In genomic region chr18:10037181-10037580, GRCh38 we compare ENCODE assay signal across 26 cellular contexts.
"Had no signal": no experiment of that assay in that cellular context is flagged by ENCODE, and none has a peak within 500 bp of the region (broad histone marks: within the 10 kb centered on the region; RNA-seq: fewer than 3 reads in every experiment).

No MANE protein-coding gene starts in this region.

- H3K36me3 ChIP-seq: esophagus muscularis mucosa, heart right ventricle, left lung, neutrophil, pancreas, right lobe of liver, tibial nerve, upper lobe of left lung had no signal

- H3K9me3 ChIP-seq: neutrophil, pancreas, testis had no signal

- H3K27ac Mint-ChIP-seq: natural killer cell; stimulated activated effector memory CD8-positive, alpha-beta T cell treated with anti-CD3 and anti-CD28 coated beads, Interleukin-12 subunit alpha, Interleukin-12 subunit beta, amount 100 ng/mL, for 72 hours had no signal

- H3K4me3 ChIP-seq: dorsolateral prefrontal cortex, esophagus muscularis mucosa, heart right ventricle, left lung, pancreas, right lobe of liver, testis, tibial nerve, upper lobe of left lung had no signal

- H3K27ac ChIP-seq: dorsolateral prefrontal cortex, esophagus muscularis mucosa, heart right ventricle, left lung, neutrophil, right lobe of liver, testis, upper lobe of left lung had no signal

- H3K36me3 Mint-ChIP-seq: stimulated activated effector memory CD8-positive, alpha-beta T cell treated with anti-CD3 and anti-CD28 coated beads, Interleukin-12 subunit alpha, Interleukin-12 subunit beta, amount 100 ng/mL, for 72 hours had no signal

- H3K4me3 Mint-ChIP-seq: natural killer cell; stimulated activated effector memory CD8-positive, alpha-beta T cell treated with anti-CD3 and anti-CD28 coated beads, Interleukin-12 subunit alpha, Interleukin-12 subunit beta, amount 100 ng/mL, for 72 hours had no signal

- H3K4me1 Mint-ChIP-seq: stimulated activated effector memory CD8-positive, alpha-beta T cell treated with anti-CD3 and anti-CD28 coated beads, Interleukin-12 subunit alpha, Interleukin-12 subunit beta, amount 100 ng/mL, for 72 hours had no signal

- H3K27me3 ChIP-seq: heart right ventricle, left lung, pancreas, right lobe of liver, testis, tibial nerve, upper lobe of left lung had no signal

- ATAC-seq: heart right ventricle; left cardiac atrium; left lung; natural killer cell; pancreas; right lobe of liver; stimulated activated effector memory CD8-positive, alpha-beta T cell treated with anti-CD3 and anti-CD28 coated beads, Interleukin-12 subunit alpha, Interleukin-12 subunit beta, amount 100 ng/mL, for 72 hours had no signal

- H3K4me1 ChIP-seq: right lobe of liver had no signal

- DNase-seq: caudate nucleus; cerebellar nuclear complex; cortex of kidney; dorsolateral prefrontal cortex; effector CD4-positive, alpha-beta T cell; foreskin melanocyte; glutamatergic neuron; heart right ventricle; hippocampal formation; left cardiac atrium; left lung; natural killer cell; pancreas; right lobe of liver; small intestine; stimulated activated CD4-positive, alpha-beta T cell treated with anti-CD3 and anti-CD28 coated beads, Interleukin-12 subunit alpha, Interleukin-12 subunit beta, amount 100 ng/mL, for 4 hours; stimulated activated CD4-positive, alpha-beta T cell treated with anti-CD3 and anti-CD28 coated beads, Interleukin-1b, Interleukin-23, amount 100 ng/mL, for 48 hours; stimulated activated CD4-positive, alpha-beta T cell treated with anti-CD3 and anti-CD28 coated beads, Interleukin-4, amount 100 ng/mL, for 24 hours; stimulated activated naive CD4-positive, alpha-beta T cell treated with Interleukin-2 at 50 U/mL for 16 hours; substantia nigra; testis; upper lobe of left lung had no signal
